Comparison of ENCODE assay signal across 20 cellular contexts in genomic region chrX:153844509-153845082, GRCh38. TPM values are rescaled to one million over a fixed set of nuclear protein-coding genes. Genes with fewer than 3 reads are reported as not detected.
"Had no signal": no experiment of that assay in that cellular context is flagged by ENCODE, and none has a peak within 500 bp of the region (broad histone marks: within the 10 kb centered on the region; RNA-seq: fewer than 3 reads in every experiment).

No MANE protein-coding gene starts in this region.

- H3K36me3 ChIP-seq: gastrocnemius medialis, heart right ventricle, thoracic aorta had no signal

- H3K4me3 Mint-ChIP-seq: activated T-cell treated with anti-CD3 and anti-CD28 coated beads, Interleukin-2, amount 50 U/mL, for 4 hours; mesothelial cell of epicardium; stimulated activated naive CD8-positive, alpha-beta T cell treated with anti-CD3 and anti-CD28 coated beads, Interleukin-15, amount 100 ng/mL, for 72 hours; T-helper 2 cell treated with Interferon-gamma antibody and Interleukin-4, amounts not matched to agents 5 μg/mL and 100 μg/mL, for 36 hours had no signal

- H3K4me1 ChIP-seq: body of pancreas, gastrocnemius medialis, heart right ventricle, parathyroid adenoma had no signal

- H3K27ac Mint-ChIP-seq: activated naive CD4-positive, alpha-beta T cell treated with anti-CD3 and anti-CD28 coated beads, Interleukin-2, amount 50 U/mL, for 72 hours; mesothelial cell of epicardium; stimulated activated naive CD8-positive, alpha-beta T cell treated with anti-CD3 and anti-CD28 coated beads, Interleukin-15, amount 100 ng/mL, for 72 hours; T-helper 2 cell treated with Interferon-gamma antibody and Interleukin-4, amounts not matched to agents 5 μg/mL and 100 μg/mL, for 36 hours had no signal

- H3K9me3 ChIP-seq: body of pancreas, gastrocnemius medialis, heart right ventricle, thoracic aorta had no signal

- H3K9me3 Mint-ChIP-seq: activated naive CD4-positive, alpha-beta T cell treated with anti-CD3 and anti-CD28 coated beads, Interleukin-2, amount 50 U/mL, for 72 hours; activated T-cell treated with anti-CD3 and anti-CD28 coated beads, Interleukin-2, amount 50 U/mL, for 4 hours; stimulated activated naive CD8-positive, alpha-beta T cell treated with anti-CD3 and anti-CD28 coated beads, Interleukin-15, amount 100 ng/mL, for 72 hours; T-helper 2 cell treated with Interferon-gamma antibody and Interleukin-4, amounts not matched to agents 5 μg/mL and 100 μg/mL, for 36 hours had no signal

- H3K4me3 ChIP-seq: body of pancreas, gastrocnemius medialis, heart right ventricle, thoracic aorta had no signal

- H3K27ac ChIP-seq: body of pancreas, epithelial cell of prostate, gastrocnemius medialis, heart right ventricle, parathyroid adenoma, thoracic aorta had no signal

- DNase-seq: activated CD4-positive, alpha-beta T cell treated with anti-CD3 and anti-CD28 coated beads, Interleukin-2, amount 50 U/mL, for 48 hours; activated CD4-positive, CD25-positive, alpha-beta regulatory T cell treated with anti-CD3 and anti-CD28 coated beads, Interleukin-2, amount 50 U/mL, for 72 hours; activated effector memory CD4-positive, alpha-beta T cell treated with anti-CD3 and anti-CD28 coated beads, Interleukin-2, amount 50 U/mL, for 16 hours; activated T-cell treated with anti-CD3 and anti-CD28 coated beads, Interleukin-2, amount 50 U/mL, for 4 hours; amniotic stem cell; body of pancreas; central memory CD4-positive, alpha-beta T cell; cortex of kidney; effector memory CD4-positive, alpha-beta T cell; gastrocnemius medialis; heart right ventricle; stimulated activated CD4-positive, alpha-beta T cell treated with anti-CD3 and anti-CD28 coated beads, Interleukin-15, amount 100 ng/mL, for 24 hours; stimulated activated CD4-positive, alpha-beta T cell treated with anti-CD3 and anti-CD28 coated beads, Interleukin-4, amount 100 ng/mL, for 24 hours; stimulated activated naive CD8-positive, alpha-beta T cell treated with anti-CD3 and anti-CD28 coated beads, Interleukin-15, amount 100 ng/mL, for 72 hours had no signal

- ATAC-seq: activated naive CD4-positive, alpha-beta T cell treated with anti-CD3 and anti-CD28 coated beads, Interleukin-2, amount 50 U/mL, for 72 hours; activated T-cell treated with anti-CD3 and anti-CD28 coated beads, Interleukin-2, amount 50 U/mL, for 4 hours; body of pancreas; gastrocnemius medialis; heart right ventricle; stimulated activated naive CD8-positive, alpha-beta T cell treated with anti-CD3 and anti-CD28 coated beads, Interleukin-15, amount 100 ng/mL, for 72 hours had no signal

- H3K36me3 Mint-ChIP-seq: activated naive CD4-positive, alpha-beta T cell treated with anti-CD3 and anti-CD28 coated beads, Interleukin-2, amount 50 U/mL, for 72 hours; mesothelial cell of epicardium had no signal

- H3K27me3 ChIP-seq: body of pancreas had no signal

- H3K9ac ChIP-seq: parathyroid adenoma had no signal

- H2AFZ ChIP-seq: parathyroid adenoma had no signal

- H3K4me1 Mint-ChIP-seq: mesothelial cell of epicardium; stimulated activated naive CD8-positive, alpha-beta T cell treated with anti-CD3 and anti-CD28 coated beads, Interleukin-15, amount 100 ng/mL, for 72 hours had no signal

- H3K79me2 ChIP-seq: parathyroid adenoma had no signal

RNA-seq across cellular contexts. Expression of gene AVPR2, which starts 59.9 kb away (rescaled TPM):
- total RNA-seq: activated naive CD4-positive, alpha-beta T cell treated with anti-CD3 and anti-CD28 coated beads, Interleukin-2, amount 50 U/mL, for 72 hours; activated T-cell treated with anti-CD3 and anti-CD28 coated beads, Interleukin-2, amount 50 U/mL, for 4 hours; mesothelial cell of epicardium; thoracic aorta had no signal
